1 cellular context compared by ENCODE assay signal in the genomic region with DNA sequence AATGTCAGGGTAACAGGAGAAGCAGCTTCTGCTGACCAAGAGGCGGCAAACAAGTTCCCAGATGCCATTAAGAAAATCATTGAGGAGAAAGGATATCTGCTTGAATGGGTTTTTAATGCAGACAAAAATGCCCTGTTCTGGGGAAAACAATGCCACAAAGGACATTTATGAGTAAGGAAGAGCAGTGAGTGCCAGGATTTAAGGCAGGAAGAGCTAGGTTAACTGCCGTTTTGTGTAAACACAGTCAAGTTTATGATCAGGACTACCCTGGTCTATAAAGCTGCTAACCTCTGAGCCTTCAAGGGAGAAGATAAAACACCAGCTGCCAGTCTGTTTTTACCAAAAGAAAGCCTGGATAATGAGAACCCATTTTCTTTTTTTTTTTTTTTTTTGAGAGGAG.
TF ChIP-seq lines count a peak whose summit lies in the region.

No MANE protein-coding gene starts in this region.

TF ChIP-seq in GM23338, 12 proteins besides CTCF, POLR2A, EP300 and RAD21 (continued from another document):
- TF ChIP-seq, protein P1, sequence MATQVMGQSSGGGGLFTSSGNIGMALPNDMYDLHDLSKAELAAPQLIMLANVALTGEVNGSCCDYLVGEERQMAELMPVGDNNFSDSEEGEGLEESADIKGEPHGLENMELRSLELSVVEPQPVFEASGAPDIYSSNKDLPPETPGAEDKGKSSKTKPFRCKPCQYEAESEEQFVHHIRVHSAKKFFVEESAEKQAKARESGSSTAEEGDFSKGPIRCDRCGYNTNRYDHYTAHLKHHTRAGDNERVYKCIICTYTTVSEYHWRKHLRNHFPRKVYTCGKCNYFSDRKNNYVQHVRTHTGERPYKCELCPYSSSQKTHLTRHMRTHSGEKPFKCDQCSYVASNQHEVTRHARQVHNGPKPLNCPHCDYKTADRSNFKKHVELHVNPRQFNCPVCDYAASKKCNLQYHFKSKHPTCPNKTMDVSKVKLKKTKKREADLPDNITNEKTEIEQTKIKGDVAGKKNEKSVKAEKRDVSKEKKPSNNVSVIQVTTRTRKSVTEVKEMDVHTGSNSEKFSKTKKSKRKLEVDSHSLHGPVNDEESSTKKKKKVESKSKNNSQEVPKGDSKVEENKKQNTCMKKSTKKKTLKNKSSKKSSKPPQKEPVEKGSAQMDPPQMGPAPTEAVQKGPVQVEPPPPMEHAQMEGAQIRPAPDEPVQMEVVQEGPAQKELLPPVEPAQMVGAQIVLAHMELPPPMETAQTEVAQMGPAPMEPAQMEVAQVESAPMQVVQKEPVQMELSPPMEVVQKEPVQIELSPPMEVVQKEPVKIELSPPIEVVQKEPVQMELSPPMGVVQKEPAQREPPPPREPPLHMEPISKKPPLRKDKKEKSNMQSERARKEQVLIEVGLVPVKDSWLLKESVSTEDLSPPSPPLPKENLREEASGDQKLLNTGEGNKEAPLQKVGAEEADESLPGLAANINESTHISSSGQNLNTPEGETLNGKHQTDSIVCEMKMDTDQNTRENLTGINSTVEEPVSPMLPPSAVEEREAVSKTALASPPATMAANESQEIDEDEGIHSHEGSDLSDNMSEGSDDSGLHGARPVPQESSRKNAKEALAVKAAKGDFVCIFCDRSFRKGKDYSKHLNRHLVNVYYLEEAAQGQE (IDR thresholded peaks at IDR 0.05; ENCODE audit: unreplicated experiment) = no peak
- no peak for TF ChIP-seq STAT1 (IDR thresholded peaks at IDR 0.05; ENCODE audit: unreplicated experiment)
- TF ChIP-seq EZH2phosphoT487 (IDR thresholded peaks at IDR 0.05; ENCODE audit: unreplicated experiment) = no peak
- no peak for TF ChIP-seq JUNB (IDR thresholded peaks at IDR 0.05; ENCODE audit: unreplicated experiment)
- TF ChIP-seq CREB1 (CRISPR knock-in tag; IDR thresholded peaks at IDR 0.05; ENCODE audit: low read depth) = no peak
- no peak for TF ChIP-seq ZNF331 (CRISPR knock-in tag; IDR thresholded peaks at IDR 0.05; ENCODE audit: low read depth)
- TF ChIP-seq POLR2AphosphoS5 (IDR thresholded peaks at IDR 0.05; ENCODE audit: low read depth) = no peak
